12 cellular contexts compared by ENCODE assay signal in genomic region chr20:59004493-59004762, GRCh38. TPM values are rescaled to one million over a fixed set of nuclear protein-coding genes. Genes with fewer than 3 reads are reported as not detected.
DNase-seq lines count a peak whose midpoint lies in the region; ATAC-seq and TF ChIP-seq lines count a peak whose summit lies in the region.
"Had no signal": no experiment of that assay in that cellular context is flagged by ENCODE, and none has a peak within 500 bp of the region (broad histone marks: within the 10 kb centered on the region; RNA-seq: fewer than 3 reads in every experiment).

No MANE protein-coding gene starts in this region.

- intact Hi-C loops in spleen (cut with DNase I; ENCODE audit: low total_unique reads) = loop anchor here (10.0 kb wide), 1 partner anchor 110 kb away; no protein-coding TSS in a partner anchor

- DNase-seq in GM12865 (ENCODE audit: low read depth) (no peak), spleen (peak; percentile 94), NOMO-1 (lab: John Stamatoyannopoulos, UW; ENCODE audit: unreplicated experiment in 2 of 2) (no peak)
- DNase-seq in activated CD4-positive, alpha-beta T cell treated with anti-CD3 and anti-CD28 coated beads for 4 hours = peak; percentile 56 to 58
- peak; percentile 38 to 59 (median 43) for DNase-seq in effector memory CD4-positive, alpha-beta T cell
- DNase-seq: kidney glomerular epithelial cell, PC-9 had no signal

- H3K4me1 ChIP-seq in effector memory CD4-positive, alpha-beta T cell (ENCODE audit: control insufficient read depth, insufficient read depth, low read length, poor library complexity, severe bottlenecking) = peaks cover 31% of the 10 kb centered on the region
- H3K4me1 ChIP-seq in spleen = peaks cover 32 to 89% (median 61%) of the 10 kb centered on the region in 6 donors

- no peak for TF ChIP-seq CTCF in GM12865 (IDR thresholded peaks at IDR 0.05; ENCODE audit: insufficient read depth, low read depth, low read length, missing control alignments)
- TF ChIP-seq CTCF in spleen (IDR thresholded peaks at IDR 0.05 in 8 of 11, conservative IDR thresholded peaks at IDR 0.05 in 3 of 11) = no peak

- ATAC-seq in HG03095 (IDR thresholded peaks at IDR 0.05; ENCODE audit: unreplicated experiment) (no peak), GM18861 (IDR thresholded peaks at IDR 0.05; ENCODE audit: unreplicated experiment) (no peak), HG02870 (IDR thresholded peaks at IDR 0.05; ENCODE audit: unreplicated experiment) (no peak)

- no peak for TF ChIP-seq POLR2A in spleen (IDR thresholded peaks at IDR 0.05)

- 18 to 47% (median 22%) methylated on average over 4 of the region's 4 CpGs for WGBS in spleen, 5 donors

- H3K4me3 ChIP-seq in GM12865 (ENCODE audit: low read depth, low read length) (peak overlapping the region; percentile 82), spleen (peak overlapping the region; percentile 62 to 89 (median 73))
- H3K4me3 ChIP-seq in effector memory CD4-positive, alpha-beta T cell (ENCODE audit: insufficient read depth, low read depth, low read length, poor library complexity, severe bottlenecking) = no peak overlapping the region
- H3K4me3 ChIP-seq: PC-9 had no signal

- no peaks in the 10 kb centered on the region for H3K27me3 ChIP-seq in effector memory CD4-positive, alpha-beta T cell (replicated peaks; ENCODE audit: control insufficient read depth, insufficient read depth, low read length, poor library complexity, severe bottlenecking)
- no peaks in the 10 kb centered on the region for H3K27me3 ChIP-seq in spleen (replicated peaks in 1 of 7)

- peaks cover 6% of the 10 kb centered on the region for H3K36me3 ChIP-seq in effector memory CD4-positive, alpha-beta T cell (ENCODE audit: control insufficient read depth, insufficient read depth, low read length)
- peaks cover 0 to 51% (median 33%) of the 10 kb centered on the region in 6 donors for H3K36me3 ChIP-seq in spleen

- H3K27ac ChIP-seq in effector memory CD4-positive, alpha-beta T cell (ENCODE audit: insufficient read depth, low read length, poor library complexity, severe bottlenecking) = peak overlapping the region; percentile 2
- peak overlapping the region; percentile 88 to 99 (median 95) for H3K27ac ChIP-seq in spleen
- H3K27ac ChIP-seq: PC-9 had no signal

- no peaks in the 10 kb centered on the region for H3K9me3 ChIP-seq in effector memory CD4-positive, alpha-beta T cell (ENCODE audit: control insufficient read depth, low read length)
- no peaks in the 10 kb centered on the region for H3K9me3 ChIP-seq in spleen

RNA-seq across cellular contexts. Expression of gene CTSZ, which starts 2.6 kb away (rescaled TPM):
- 100 to 1,000 TPM; 198 to 286 (median 238) TPM for total RNA-seq in spleen
- 100 to 1,000 TPM; 202 to 276 (median 223) TPM for polyA plus RNA-seq in spleen
- total RNA-seq: G401 had no signal

RNA-seq across cellular contexts. Expression of gene TUBB1, which starts 14.8 kb away (rescaled TPM):
- total RNA-seq in spleen = 10 to 100 TPM; 15.1 to 34.3 (median 26.6) TPM
- polyA plus RNA-seq in spleen = 1 to 10 TPM in 1 of 3 donors, under 1 TPM in 2; 0.63 to 1.6 (median 0.93) TPM
- total RNA-seq: bronchial epithelial cell, G401 had no signal

RNA-seq across cellular contexts. Expression of gene NELFCD, which starts 23.4 kb away (rescaled TPM):
- 10 to 100 TPM; 56.1 to 78.3 (median 61.1) TPM for total RNA-seq in spleen
- polyA plus RNA-seq in spleen = 10 to 100 TPM; 38.4 to 58.3 (median 56.9) TPM

RNA-seq across cellular contexts. Expression of gene ATP5F1E, which starts 27.7 kb away (rescaled TPM):
- total RNA-seq in spleen = 10 to 100 TPM; 24.2 to 67.9 (median 63.4) TPM
- polyA plus RNA-seq in spleen = 10 to 100 TPM; 59.8 to 71.1 (median 69.1) TPM

RNA-seq across cellular contexts. Expression of gene PRELID3B, which starts 38.2 kb away (rescaled TPM):
- 10 to 100 TPM; 39.3 to 46.8 (median 41.3) TPM for total RNA-seq in spleen
- 10 to 100 TPM; 20.6 to 26.8 (median 25.3) TPM for polyA plus RNA-seq in spleen

Comparison
In these comparisons a context has a peak if more than half of its experiments do, and no peak if none do; other contexts are left out.
1. DNase-seq: peak in activated CD4-positive, alpha-beta T cell treated with anti-CD3 and anti-CD28 coated beads for 4 hours (2 of 2), effector memory CD4-positive, alpha-beta T cell (3 of 3) and spleen (single experiment); none in GM12865 (single experiment) and NOMO-1 (0 of 2).